ENCODE assay signal across 28 cellular contexts in the genomic region with DNA sequence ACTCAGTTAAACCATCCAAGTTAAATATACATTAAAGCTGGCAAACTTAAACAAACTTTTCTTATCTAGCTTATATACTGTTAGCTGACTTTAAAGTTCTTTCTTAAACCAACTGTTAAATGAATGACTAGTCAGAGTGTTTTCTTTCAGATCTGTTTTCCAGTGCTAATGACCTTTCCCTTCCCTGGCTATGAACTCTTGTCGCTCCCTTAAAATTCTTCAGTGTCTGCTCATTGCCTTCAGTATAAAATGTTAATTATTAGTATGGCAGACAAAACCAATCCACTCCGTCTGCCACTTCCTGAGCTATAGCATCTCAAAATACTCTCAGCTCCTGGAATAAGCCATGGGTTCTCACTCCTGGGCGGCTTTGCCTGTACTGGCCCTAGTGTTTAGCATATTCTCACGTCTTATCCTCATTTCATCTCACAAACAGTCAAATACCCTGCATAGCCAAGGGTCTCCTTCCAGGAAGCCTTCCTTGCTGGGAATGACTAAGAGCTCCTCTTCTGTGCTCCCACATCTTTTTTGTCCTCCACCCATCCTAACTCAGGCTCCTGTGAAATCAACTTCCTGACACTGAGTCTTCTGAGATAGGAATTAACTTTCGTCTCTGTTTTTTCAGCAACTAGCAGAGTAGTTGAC.
DNase-seq lines count a peak whose midpoint lies in the region; ATAC-seq, FAIRE-seq and TF ChIP-seq lines count a peak whose summit lies in the region.
"Had no signal": no experiment of that assay in that cellular context is flagged by ENCODE, and none has a peak within 500 bp of the region (broad histone marks: within the 10 kb centered on the region; RNA-seq: fewer than 3 reads in every experiment).

No MANE protein-coding gene starts in this region.

- H2BK120ac ChIP-seq in trophoblast cell (ENCODE audit: insufficient read depth, low read length, poor library complexity) = no peak overlapping the region

- no peak for ATAC-seq in activated CD4-positive, CD25-positive, alpha-beta regulatory T cell treated with anti-CD3 and anti-CD28 coated beads, Interleukin-2, amount 50 U/mL, for 24 hours
- ATAC-seq: activated naive CD8-positive, alpha-beta T cell treated with anti-CD3 and anti-CD28 coated beads, Interleukin-2, amount 50 U/mL, for 24 hours; activated T-cell treated with anti-CD3 and anti-CD28 coated beads, Interleukin-2, amount 50 U/mL, for 4 hours; HCT116; left ventricle myocardium superior; naive thymus-derived CD8-positive, alpha-beta T cell; Right ventricle myocardium inferior; SK-N-SH treated with all-trans-retinoic acid at 6 μM for 48 hours; T-helper 17 cell had no signal

- no peak overlapping the region for H4K12ac ChIP-seq in trophoblast cell (ENCODE audit: low read depth, low read length)

- H3K4me3 ChIP-seq in astrocyte (ENCODE audit: insufficient read depth, low read depth, low read length) = no peak overlapping the region
- H3K4me3 ChIP-seq in trophoblast cell (ENCODE audit: low read depth, low read length) = no peak overlapping the region
- H3K4me3 ChIP-seq in CD8-positive, alpha-beta memory T cell (ENCODE audit: low read length) = no peak overlapping the region

- peaks cover 17% of the 10 kb centered on the region for H3K36me3 Mint-ChIP-seq in astrocyte (ENCODE audit: low read depth, unreplicated experiment)
- H3K36me3 Mint-ChIP-seq in CD8-positive, alpha-beta memory T cell = no peaks in the 10 kb centered on the region
- H3K36me3 Mint-ChIP-seq: naive thymus-derived CD8-positive, alpha-beta T cell had no signal

- H3K4me3 Mint-ChIP-seq in astrocyte (ENCODE audit: unreplicated experiment) = no peak overlapping the region
- H3K4me3 Mint-ChIP-seq in CD8-positive, alpha-beta memory T cell = no peak overlapping the region
- H3K4me3 Mint-ChIP-seq: activated naive CD8-positive, alpha-beta T cell treated with anti-CD3 and anti-CD28 coated beads, Interleukin-2, amount 50 U/mL, for 24 hours; activated T-cell treated with anti-CD3 and anti-CD28 coated beads, Interleukin-2, amount 50 U/mL, for 4 hours; brain; naive thymus-derived CD8-positive, alpha-beta T cell; T-helper 17 cell had no signal

- H3K4me1 ChIP-seq in astrocyte (ENCODE audit: insufficient read depth, low read length) (peaks cover 38% of the 10 kb centered on the region), trophoblast cell (ENCODE audit: control insufficient read depth in 1 of 2, insufficient read depth in 2 of 2, low read length in 2 of 2) (no peaks in the 10 kb centered on the region)
- no peaks in the 10 kb centered on the region for H3K4me1 ChIP-seq in CD8-positive, alpha-beta memory T cell (ENCODE audit: insufficient read depth, low read length)

- no peak overlapping the region for H4K91ac ChIP-seq in trophoblast cell (ENCODE audit: low read depth, low read length)

- peak overlapping the region; percentile 76 for H3K27ac Mint-ChIP-seq in astrocyte (ENCODE audit: unreplicated experiment)
- H3K27ac Mint-ChIP-seq in CD8-positive, alpha-beta memory T cell = peak overlapping the region in 1 of 8 donors; percentile 9
- H3K27ac Mint-ChIP-seq: activated naive CD8-positive, alpha-beta T cell treated with anti-CD3 and anti-CD28 coated beads, Interleukin-2, amount 50 U/mL, for 24 hours; naive thymus-derived CD8-positive, alpha-beta T cell; T-helper 17 cell had no signal

- no peak overlapping the region for H3K14ac ChIP-seq in trophoblast cell (ENCODE audit: low read length)

- DNase-seq in Caki2 (ENCODE audit: low read depth) (peak; percentile 94), astrocyte (ENCODE audit: low read depth) (peak; percentile 55), iris pigment epithelial cell (ENCODE audit: low read depth) (peak; percentile 30), trophoblast cell (peak; percentile 27 to 53), NCI-H1694 treated with DMSO at 0.1 percent for 48 hours (lab: John Stamatoyannopoulos, UW) (no peak)
- DNase-seq in CD8-positive, alpha-beta memory T cell = no peak
- DNase-seq in activated CD8-positive, alpha-beta memory T cell treated with anti-CD3 and anti-CD28 coated beads for 24 hours = no peak
- DNase-seq: activated CD4-positive, alpha-beta T cell treated with anti-CD3 and anti-CD28 coated beads for 4 hours; activated naive CD8-positive, alpha-beta T cell treated with anti-CD3 and anti-CD28 coated beads, Interleukin-2, amount 50 U/mL, for 24 hours; activated T-cell treated with anti-CD3 and anti-CD28 coated beads, Interleukin-2, amount 50 U/mL, for 4 hours; DMS79; effector CD8-positive, alpha-beta T cell; foreskin fibroblast; GDM1; left ventricle myocardium superior; naive thymus-derived CD8-positive, alpha-beta T cell; NCI-H1436; retina; small intestine; stimulated activated CD4-positive, alpha-beta T cell treated with anti-CD3 and anti-CD28 coated beads, Interleukin-2, amount 100 ng/mL, for 48 hours; T-helper 17 cell had no signal

- no CpG with 5 or more reads among the region's 5 CpGs for WGBS in trophoblast cell (ENCODE audit: extremely low coverage, insufficient coverage, insufficient read length)

- CTCF ChIA-PET in CD8-positive, alpha-beta memory T cell (lab: Charles Lee) = no interaction called here

- no peaks in the 10 kb centered on the region for H3K79me1 ChIP-seq in trophoblast cell (ENCODE audit: low read length)

- no peak overlapping the region for H2BK12ac ChIP-seq in trophoblast cell (ENCODE audit: low read length)

- H4K8ac ChIP-seq in trophoblast cell (ENCODE audit: low read depth, low read length) = no peak overlapping the region

- POLR2A ChIA-PET in CD8-positive, alpha-beta memory T cell (lab: Charles Lee) = no interaction called here

- no peak overlapping the region for H3K4me2 ChIP-seq in astrocyte (ENCODE audit: low read length)
- no peak overlapping the region for H3K4me2 ChIP-seq in trophoblast cell (ENCODE audit: low read length)
- H3K4me2 ChIP-seq: KMS-11 had no signal

- H4K20me1 ChIP-seq in astrocyte (ENCODE audit: insufficient read depth, low read length) = peaks cover 8% of the 10 kb centered on the region

- in situ Hi-C loops in Caki2 (cut with HindIII; ENCODE audit: low pct_unique_long_range_greater_than_20kb, low sequenced_read_pairs) = no loop called here

- no peak overlapping the region for H3K18ac ChIP-seq in trophoblast cell (ENCODE audit: low read length)

- peak; percentile 20 for FAIRE-seq in astrocyte (lab: Jason Lieb, UNC)
- FAIRE-seq: HTR-8/SVneo had no signal

- H3K27ac ChIP-seq in astrocyte (ENCODE audit: low read depth, low read length) = peak overlapping the region; percentile 9
- no peak overlapping the region for H3K27ac ChIP-seq in trophoblast cell (ENCODE audit: low read depth, low read length)
- no peak overlapping the region for H3K27ac ChIP-seq in CD8-positive, alpha-beta memory T cell (ENCODE audit: low read depth, low read length)
- H3K27ac ChIP-seq: KMS-11 had no signal

- H3K79me2 ChIP-seq in astrocyte (ENCODE audit: insufficient read depth, low read length) (peaks cover 3% of the 10 kb centered on the region), trophoblast cell (ENCODE audit: control insufficient read depth, insufficient read depth, low read length, poor library complexity) (no peaks in the 10 kb centered on the region)

- H3K9me3 ChIP-seq in astrocyte (ENCODE audit: insufficient read depth, low read depth, low read length) (no peaks in the 10 kb centered on the region), trophoblast cell (ENCODE audit: insufficient read depth, low read depth, low read length) (no peaks in the 10 kb centered on the region)
- no peaks in the 10 kb centered on the region for H3K9me3 ChIP-seq in CD8-positive, alpha-beta memory T cell (ENCODE audit: low read length)

- H3K36me3 ChIP-seq in astrocyte (ENCODE audit: insufficient read depth, low read length) (peaks cover 79% of the 10 kb centered on the region), trophoblast cell (ENCODE audit: control insufficient read depth in 1 of 2, insufficient read depth in 2 of 2, low read length in 2 of 2) (no peaks in the 10 kb centered on the region)
- H3K36me3 ChIP-seq in CD8-positive, alpha-beta memory T cell (ENCODE audit: insufficient read depth, low read length) = no peaks in the 10 kb centered on the region

- H3K9me3 Mint-ChIP-seq in astrocyte (ENCODE audit: unreplicated experiment) = no peaks in the 10 kb centered on the region
- H3K9me3 Mint-ChIP-seq in CD8-positive, alpha-beta memory T cell = no peaks in the 10 kb centered on the region
- H3K9me3 Mint-ChIP-seq: activated naive CD8-positive, alpha-beta T cell treated with anti-CD3 and anti-CD28 coated beads, Interleukin-2, amount 50 U/mL, for 24 hours; activated T-cell treated with anti-CD3 and anti-CD28 coated beads, Interleukin-2, amount 50 U/mL, for 4 hours; brain; naive thymus-derived CD8-positive, alpha-beta T cell had no signal

- H3K23ac ChIP-seq in trophoblast cell (ENCODE audit: low read length) = no peak overlapping the region

- peaks cover 34% of the 10 kb centered on the region for H3K4me1 Mint-ChIP-seq in astrocyte (ENCODE audit: low read depth, unreplicated experiment)
- H3K4me1 Mint-ChIP-seq in CD8-positive, alpha-beta memory T cell = no peaks in the 10 kb centered on the region
- H3K4me1 Mint-ChIP-seq: activated naive CD8-positive, alpha-beta T cell treated with anti-CD3 and anti-CD28 coated beads, Interleukin-2, amount 50 U/mL, for 24 hours; naive thymus-derived CD8-positive, alpha-beta T cell; T-helper 17 cell had no signal

- TF ChIP-seq CTCF in astrocyte (IDR thresholded peaks at IDR 0.05; ENCODE audit: insufficient read depth, low read depth, low read length) = no peak

- H3K27me3 Mint-ChIP-seq in astrocyte (ENCODE audit: low read depth, unreplicated experiment) = no peaks in the 10 kb centered on the region
- H3K27me3 Mint-ChIP-seq in CD8-positive, alpha-beta memory T cell = peaks cover 0 to 13% of the 10 kb centered on the region in 2 donors

- no peak overlapping the region for H2AFZ ChIP-seq in astrocyte (ENCODE audit: low read depth, low read length)
- no peak overlapping the region for H2AFZ ChIP-seq in trophoblast cell (ENCODE audit: insufficient read depth, low read length, poor library complexity)

- H3K4ac ChIP-seq in trophoblast cell (ENCODE audit: low read depth, low read length) = no peak overlapping the region

- no peak overlapping the region for H3K9ac ChIP-seq in astrocyte (ENCODE audit: low read length)
- no peak overlapping the region for H3K9ac ChIP-seq in trophoblast cell (ENCODE audit: low read length)
- H3K9ac ChIP-seq: KMS-11 had no signal

- no peaks in the 10 kb centered on the region for H3K27me3 ChIP-seq in astrocyte (ENCODE audit: insufficient read depth, low read length)
- no peaks in the 10 kb centered on the region for H3K27me3 ChIP-seq in trophoblast cell (ENCODE audit: insufficient read depth, low read length)
- no peaks in the 10 kb centered on the region for H3K27me3 ChIP-seq in CD8-positive, alpha-beta memory T cell (ENCODE audit: insufficient read depth, low read length, poor library complexity, severe bottlenecking)

- no peak overlapping the region for H2AK5ac ChIP-seq in trophoblast cell (ENCODE audit: low read length)

- no peak overlapping the region for H2BK5ac ChIP-seq in trophoblast cell (ENCODE audit: low read depth, low read length, poor library complexity)

Comparison
In these comparisons a context has a peak if more than half of its experiments do, and no peak if none do; other contexts are left out.
1. DNase-seq: peak in Caki2 (single experiment), astrocyte (single experiment), iris pigment epithelial cell (single experiment) and trophoblast cell (2 of 2); none in CD8-positive, alpha-beta memory T cell (0 of 5), activated CD8-positive, alpha-beta memory T cell treated with anti-CD3 and anti-CD28 coated beads for 24 hours (single experiment) and NCI-H1694 treated with DMSO at 0.1 percent for 48 hours (single experiment).